In the genomic region with DNA sequence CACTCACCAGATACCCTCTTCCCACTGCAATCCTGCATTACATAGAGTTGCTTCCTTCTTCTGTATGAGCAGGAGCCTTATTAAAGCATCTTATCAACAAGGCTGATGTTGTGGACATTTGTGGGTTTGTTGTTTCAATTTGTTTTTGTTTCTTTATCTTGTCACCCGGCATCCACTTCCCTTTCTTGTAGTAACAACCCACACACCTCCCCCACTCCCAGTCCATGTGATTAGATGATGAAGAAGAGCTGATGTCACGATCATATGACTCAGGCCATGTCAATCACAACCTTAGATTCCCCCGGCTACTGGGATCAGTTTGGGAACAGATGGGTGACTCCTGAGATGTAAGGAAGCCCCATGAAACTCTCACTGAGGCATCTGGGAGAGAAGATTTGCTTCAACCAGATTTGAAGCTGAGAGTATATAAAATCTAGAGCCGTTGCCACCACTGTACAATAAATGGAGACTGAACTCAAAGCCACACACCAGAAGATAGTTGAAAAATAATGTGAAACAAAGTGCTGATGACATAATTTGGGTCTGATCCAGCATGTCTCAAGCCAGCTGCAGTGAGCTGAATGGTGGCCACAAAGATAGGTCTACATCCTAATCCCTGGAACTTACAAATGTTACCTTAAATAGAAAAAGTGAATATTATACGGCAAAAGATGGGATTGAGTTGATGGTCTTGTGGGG, we compare ENCODE assay signal across 15 cellular contexts. TPM values are rescaled to one million over a fixed set of nuclear protein-coding genes. Genes with fewer than 3 reads are reported as not detected.
DNase-seq lines count a peak whose midpoint lies in the region; ATAC-seq and TF ChIP-seq lines count a peak whose summit lies in the region.
"Had no signal": no experiment of that assay in that cellular context is flagged by ENCODE, and none has a peak within 500 bp of the region (broad histone marks: within the 10 kb centered on the region; RNA-seq: fewer than 3 reads in every experiment).

No MANE protein-coding gene starts in this region.

- H4K20me1 ChIP-seq in osteoblast (ENCODE audit: insufficient read depth, low read length), result no peaks in the 10 kb centered on the region

- DNase-seq in RKO (ENCODE audit: low spot score) (peak; percentile 8), caudate nucleus (lab: John Stamatoyannopoulos, UW) (peak in 46 of 61 donors; percentile 1 to 75 (median 33)), right atrium auricular region (ENCODE audit: low spot score) (no peak), hepatic stellate cell (ENCODE audit: low spot score) (no peak), osteoblast (ENCODE audit: insufficient read length, low spot score, missing footprints) (no peak)
- no peak for DNase-seq in stimulated activated effector memory CD8-positive, alpha-beta T cell treated with anti-CD3 and anti-CD28 coated beads, Interleukin-12 subunit alpha, Interleukin-12 subunit beta, amount 100 ng/mL, for 72 hours (ENCODE audit: low spot score in 2 of 2)
- DNase-seq: kidney, NCI-H1436 had no signal

- H3K4me2 ChIP-seq in osteoblast (ENCODE audit: insufficient read depth, low read length), result no peak overlapping the region

- peaks cover 5% of the 10 kb centered on the region for H3K4me1 Mint-ChIP-seq in stimulated activated effector memory CD8-positive, alpha-beta T cell treated with anti-CD3 and anti-CD28 coated beads, Interleukin-12 subunit alpha, Interleukin-12 subunit beta, amount 100 ng/mL, for 72 hours
- H3K4me1 Mint-ChIP-seq: activated naive CD4-positive, alpha-beta T cell treated with anti-CD3 and anti-CD28 coated beads, Interleukin-2, amount 10 ng/mL, durations not matched to agents 7 days and 5 days had no signal

- H3K4me3 ChIP-seq in right atrium auricular region, result no peak overlapping the region
- no peak overlapping the region for H3K4me3 ChIP-seq in osteoblast (ENCODE audit: insufficient read depth, low read length)

- H3K36me3 ChIP-seq in right atrium auricular region, result no peaks in the 10 kb centered on the region
- no peaks in the 10 kb centered on the region for H3K36me3 ChIP-seq in osteoblast (ENCODE audit: insufficient read depth, low read length)

- TF ChIP-seq CTCF in right atrium auricular region (IDR thresholded peaks at IDR 0.05) (no peak), osteoblast (IDR thresholded peaks at IDR 0.05; ENCODE audit: extremely low read depth, low read depth, low read length) (no peak)

- H3K27ac ChIP-seq in caudate nucleus (ENCODE audit: low read depth, low read length) (peak overlapping the region; percentile 77), right atrium auricular region (peak overlapping the region; percentile 13 to 41), osteoblast (ENCODE audit: low read depth, low read length) (no peak overlapping the region)
- H3K27ac ChIP-seq: RWPE1 had no signal

- no peaks in the 10 kb centered on the region for H3K36me3 Mint-ChIP-seq in stimulated activated effector memory CD8-positive, alpha-beta T cell treated with anti-CD3 and anti-CD28 coated beads, Interleukin-12 subunit alpha, Interleukin-12 subunit beta, amount 100 ng/mL, for 72 hours
- H3K36me3 Mint-ChIP-seq: activated naive CD4-positive, alpha-beta T cell treated with anti-CD3 and anti-CD28 coated beads, Interleukin-2, amount 10 ng/mL, durations not matched to agents 7 days and 5 days; natural killer cell treated with Interleukin-12 subunit alpha and Interleukin-12 subunit beta and Interleukin-15 and Interleukin-18, amount 100 ng/mL, for 72 hours had no signal

- H3K9me3 Mint-ChIP-seq in stimulated activated effector memory CD8-positive, alpha-beta T cell treated with anti-CD3 and anti-CD28 coated beads, Interleukin-12 subunit alpha, Interleukin-12 subunit beta, amount 100 ng/mL, for 72 hours, result no peaks in the 10 kb centered on the region
- H3K9me3 Mint-ChIP-seq: activated naive CD4-positive, alpha-beta T cell treated with anti-CD3 and anti-CD28 coated beads, Interleukin-2, amount 10 ng/mL, durations not matched to agents 7 days and 5 days; CD4-positive, alpha-beta T cell; natural killer cell treated with Interleukin-12 subunit alpha and Interleukin-12 subunit beta and Interleukin-15 and Interleukin-18, amount 100 ng/mL, for 72 hours had no signal

- no peak overlapping the region for H3K27ac Mint-ChIP-seq in stimulated activated effector memory CD8-positive, alpha-beta T cell treated with anti-CD3 and anti-CD28 coated beads, Interleukin-12 subunit alpha, Interleukin-12 subunit beta, amount 100 ng/mL, for 72 hours
- H3K27ac Mint-ChIP-seq: activated CD8-positive, alpha-beta T cell treated with anti-CD3 and anti-CD28 coated beads, Interleukin-2, amount 10 ng/mL, durations not matched to agents 7 days and 5 days; activated naive CD4-positive, alpha-beta T cell treated with anti-CD3 and anti-CD28 coated beads, Interleukin-2, amount 10 ng/mL, durations not matched to agents 7 days and 5 days; CD4-positive, alpha-beta T cell; H9 had no signal

- no peak overlapping the region for H2AFZ ChIP-seq in osteoblast (ENCODE audit: low read length)

- no peak overlapping the region for H3K4me3 Mint-ChIP-seq in stimulated activated effector memory CD8-positive, alpha-beta T cell treated with anti-CD3 and anti-CD28 coated beads, Interleukin-12 subunit alpha, Interleukin-12 subunit beta, amount 100 ng/mL, for 72 hours
- H3K4me3 Mint-ChIP-seq: activated CD8-positive, alpha-beta T cell treated with anti-CD3 and anti-CD28 coated beads, Interleukin-2, amount 10 ng/mL, durations not matched to agents 7 days and 5 days; activated naive CD4-positive, alpha-beta T cell treated with anti-CD3 and anti-CD28 coated beads, Interleukin-2, amount 10 ng/mL, durations not matched to agents 7 days and 5 days; CD4-positive, alpha-beta T cell; H9; natural killer cell treated with Interleukin-12 subunit alpha and Interleukin-12 subunit beta and Interleukin-15 and Interleukin-18, amount 100 ng/mL, for 72 hours had no signal

- peak; percentile 34 for ATAC-seq in stimulated activated effector memory CD8-positive, alpha-beta T cell treated with anti-CD3 and anti-CD28 coated beads, Interleukin-12 subunit alpha, Interleukin-12 subunit beta, amount 100 ng/mL, for 72 hours
- no peak for ATAC-seq in HG03095 (IDR thresholded peaks at IDR 0.05; ENCODE audit: unreplicated experiment)
- ATAC-seq: activated CD8-positive, alpha-beta T cell treated with anti-CD3 and anti-CD28 coated beads, Interleukin-2, amount 10 ng/mL, durations not matched to agents 7 days and 5 days had no signal

- H3K9me3 ChIP-seq in right atrium auricular region, result no peaks in the 10 kb centered on the region
- no peaks in the 10 kb centered on the region for H3K9me3 ChIP-seq in osteoblast (ENCODE audit: low read depth, low read length)

- H3K79me2 ChIP-seq in osteoblast (ENCODE audit: insufficient read depth, low read length), result no peaks in the 10 kb centered on the region

- H3K27me3 ChIP-seq in right atrium auricular region (no peaks in the 10 kb centered on the region), osteoblast (ENCODE audit: insufficient read depth, low read length) (peaks cover 3% of the 10 kb centered on the region)

- peaks cover 0 to 6% of the 10 kb centered on the region in 2 donors for H3K4me1 ChIP-seq in right atrium auricular region
- H3K4me1 ChIP-seq in osteoblast (ENCODE audit: insufficient read depth, low read length), result no peaks in the 10 kb centered on the region

RNA-seq across cellular contexts. Expression of gene SRD5A3, which starts 34.1 kb away (rescaled TPM):
- total RNA-seq in right atrium auricular region (1 to 10 TPM; 6.0 to 8.3 TPM), osteoblast (10.6 and 13.0 TPM in 2 replicates)

Comparison
In these comparisons a context has a peak if more than half of its experiments do, and no peak if none do; other contexts are left out.
1. DNase-seq: peak in RKO (single experiment) and caudate nucleus (46 of 61); none in right atrium auricular region (single experiment), stimulated activated effector memory CD8-positive, alpha-beta T cell treated with anti-CD3 and anti-CD28 coated beads, Interleukin-12 subunit alpha, Interleukin-12 subunit beta, amount 100 ng/mL, for 72 hours (0 of 2), hepatic stellate cell (single experiment) and osteoblast (single experiment).